In genomic region chr3:8329598-8329997, GRCh38 we compare ENCODE assay signal across 1 cellular context.
TF ChIP-seq lines count a peak whose summit lies in the region.

No MANE protein-coding gene starts in this region.

TF ChIP-seq in HEK293, 187 proteins besides CTCF, POLR2A, EP300 and RAD21 (continued from another document):
- TF ChIP-seq ZNF513 (tag by site-specific recombination; IDR thresholded peaks at IDR 0.05), result no peak
- no peak for TF ChIP-seq GLIS1 (tag by site-specific recombination; IDR thresholded peaks at IDR 0.05)
- no peak for TF ChIP-seq BCL11B (tag by site-specific recombination; IDR thresholded peaks at IDR 0.05; ENCODE audit: low read depth)
- no peak for TF ChIP-seq ZFHX2 (tag by site-specific recombination; conservative IDR thresholded peaks at IDR 0.05)
- no peak for TF ChIP-seq ZBTB49 (tag by site-specific recombination; IDR thresholded peaks at IDR 0.05; ENCODE audit: low read depth)
- TF ChIP-seq AEBP2 (tag by site-specific recombination; IDR thresholded peaks at IDR 0.05; ENCODE audit: borderline replicate concordance), result no peak
- TF ChIP-seq ZNF202 (tag by site-specific recombination; IDR thresholded peaks at IDR 0.05; ENCODE audit: borderline replicate concordance), result no peak
- no peak for TF ChIP-seq GLI4 (tag by site-specific recombination; IDR thresholded peaks at IDR 0.05)
